ENCODE assay signal across 10 cellular contexts in genomic region chr1:77834771-77835334, GRCh38. TPM values are rescaled to one million over a fixed set of nuclear protein-coding genes. Genes with fewer than 3 reads are reported as not detected.
DNase-seq lines count a peak whose midpoint lies in the region; ATAC-seq and TF ChIP-seq lines count a peak whose summit lies in the region.
"Had no signal": no experiment of that assay in that cellular context is flagged by ENCODE, and none has a peak within 500 bp of the region (broad histone marks: within the 10 kb centered on the region; RNA-seq: fewer than 3 reads in every experiment).

No MANE protein-coding gene starts in this region.

- no peaks in the 10 kb centered on the region for H3K9me3 ChIP-seq in MG63
- H3K9me3 ChIP-seq in breast epithelium: no peaks in the 10 kb centered on the region
- no peaks in the 10 kb centered on the region for H3K9me3 ChIP-seq in thoracic aorta

- TF ChIP-seq CTCF in breast epithelium (IDR thresholded peaks at IDR 0.05): no peak
- no peak for TF ChIP-seq CTCF in thoracic aorta (IDR thresholded peaks at IDR 0.05)

- H3K4me3 ChIP-seq in MG63 (no peak overlapping the region), breast epithelium (no peak overlapping the region), thoracic aorta (peak overlapping the region; percentile 1)

- peak; percentile 16 for DNase-seq in MG63
- peak in 1 of 2 donors; percentile 55 for DNase-seq in breast epithelium (ENCODE audit: low spot score in 2 of 2)
- DNase-seq in kidney tubule cell (ENCODE audit: low spot score): peak; percentile 8
- DNase-seq in thoracic aorta (ENCODE audit: low spot score): no peak
- no peak for DNase-seq in CD1c-positive myeloid dendritic cell (ENCODE audit: extremely low spot score)
- no peak for DNase-seq in KBM-7
- no peak for DNase-seq in NCI-H82 treated with DMSO at 0.1 percent for 48 hours (lab: John Stamatoyannopoulos, UW; ENCODE audit: unreplicated experiment)
- DNase-seq: nucleus accumbens; stimulated activated naive CD8-positive, alpha-beta T cell treated with anti-CD3 and anti-CD28 coated beads, Interleukin-15, amount 100 ng/mL, for 72 hours had no signal

- no peaks in the 10 kb centered on the region for H3K27me3 ChIP-seq in MG63
- H3K27me3 ChIP-seq in breast epithelium: no peaks in the 10 kb centered on the region
- no peaks in the 10 kb centered on the region for H3K27me3 ChIP-seq in thoracic aorta (replicated peaks; ENCODE audit: insufficient read depth)

- intact Hi-C loops in breast epithelium (cut with DNase I; ENCODE audit: low total_unique reads): no loop called here

- in situ Hi-C loops in KBM-7 (cut with MboI; ENCODE audit: low pct_unique_long_range_greater_than_20kb, low sequenced_read_pairs): no loop called here

- H3K27ac ChIP-seq in breast epithelium (peak overlapping the region; percentile 74 to 77), thoracic aorta (peak overlapping the region; percentile 80 to 81)

- H3K4me1 ChIP-seq in breast epithelium: peaks cover 0 to 18% of the 10 kb centered on the region in 2 donors
- peaks cover 47 to 58% of the 10 kb centered on the region in 2 donors for H3K4me1 ChIP-seq in thoracic aorta (ENCODE audit: control insufficient read depth in 1 of 2, low read depth in 2 of 2)

- H3K36me3 ChIP-seq in MG63 (peaks cover 2% of the 10 kb centered on the region), breast epithelium (no peaks in the 10 kb centered on the region), thoracic aorta (no peaks in the 10 kb centered on the region)

- ATAC-seq in thoracic aorta (ENCODE audit: insufficient number of reproducible peaks, low FRiP score, low read depth) (no peak), HG02938 (IDR thresholded peaks at IDR 0.05; ENCODE audit: unreplicated experiment) (no peak)
- ATAC-seq: stimulated activated naive CD8-positive, alpha-beta T cell treated with anti-CD3 and anti-CD28 coated beads, Interleukin-15, amount 100 ng/mL, for 72 hours had no signal

- TF ChIP-seq POLR2A in breast epithelium (IDR thresholded peaks at IDR 0.05): no peak

RNA-seq across cellular contexts. Expression of gene NEXN, which starts 53.6 kb away (rescaled TPM):
- 2.4 and 3.3 TPM in 2 replicates for total RNA-seq in MG63 (2014; rRNA removed; shearing (Covaris generic); ENCODE audit: low replicate concordance)
- total RNA-seq in breast epithelium (10 to 100 TPM; 12.8 to 18.4 (median 17.3) TPM), thoracic aorta (100 to 1,000 TPM; 116 to 120 TPM)

RNA-seq across cellular contexts. Expression of gene MIGA1, which starts 55.4 kb away (rescaled TPM):
- 2.7 and 3.5 TPM in 2 replicates for total RNA-seq in MG63 (2014; rRNA removed; shearing (Covaris generic); ENCODE audit: low replicate concordance)
- total RNA-seq in breast epithelium (10 to 100 TPM; 20.3 to 30.3 (median 22.2) TPM), thoracic aorta (10 to 100 TPM; 16.0 to 24.3 TPM)

Comparison
In these comparisons a context has a peak if more than half of its experiments do, and no peak if none do; other contexts are left out.
1. DNase-seq: peak in MG63 (single experiment) and kidney tubule cell (single experiment); none in thoracic aorta (single experiment), CD1c-positive myeloid dendritic cell (single experiment), KBM-7 (single experiment) and NCI-H82 treated with DMSO at 0.1 percent for 48 hours (single experiment).
2. RNA of gene NEXN, which starts 53.6 kb away (total RNA-seq): 116 to 120 TPM in thoracic aorta; 12.8 to 18.4 TPM in breast epithelium and 2.4 to 3.3 TPM in MG63; every median in the first group is over 4 times any median in the second.